19 cellular contexts compared by ENCODE assay signal in genomic region chr5:68037541-68037940, GRCh38.
"Had no signal": no experiment of that assay in that cellular context is flagged by ENCODE, and none has a peak within 500 bp of the region (broad histone marks: within the 10 kb centered on the region; RNA-seq: fewer than 3 reads in every experiment).

No MANE protein-coding gene starts in this region.

- H3K27me3 ChIP-seq: colonic mucosa, ovary, sigmoid colon, spleen, stomach had no signal

- H3K9me3 ChIP-seq: colonic mucosa, ovary, sigmoid colon, spleen, stomach, thoracic aorta had no signal

- DNase-seq: activated B cell treated with CpG ODN at 0.5 μM for 24 hours; activated CD4-positive, alpha-beta T cell treated with anti-CD3 and anti-CD28 coated beads for 48 hours; activated CD8-positive, alpha-beta memory T cell treated with anti-CD3 and anti-CD28 coated beads, Interleukin-2, amount 50 U/mL, for 4 hours; activated CD8-positive, alpha-beta T cell treated with anti-CD3 and anti-CD28 coated beads, Interleukin-2, amount 10 ng/mL, durations not matched to agents 7 days and 5 days; activated effector memory CD4-positive, alpha-beta T cell treated with anti-CD3 and anti-CD28 coated beads, Interleukin-2, amount 50 U/mL, for 16 hours; activated T-cell treated with anti-CD3 and anti-CD28 coated beads, Interleukin-2, amount 50 U/mL, for 48 hours; amniotic stem cell; caudate nucleus; colonic mucosa; effector CD4-positive, alpha-beta T cell; islet precursor cell; mammary epithelial cell; naive B cell; ovary; sigmoid colon; spleen; stimulated activated CD4-positive, alpha-beta T cell treated with anti-CD3 and anti-CD28 coated beads, Interleukin-1b, Interleukin-23, amount 100 ng/mL, for 48 hours; stomach had no signal

- H3K4me3 ChIP-seq: colonic mucosa, ovary, sigmoid colon, spleen, stomach, thoracic aorta had no signal

- H3K36me3 ChIP-seq: colonic mucosa, ovary, sigmoid colon, spleen, stomach, thoracic aorta had no signal

- H3K27ac ChIP-seq: colonic mucosa, ovary, sigmoid colon, spleen, stomach, thoracic aorta had no signal
